9 cellular contexts compared by ENCODE assay signal in the genomic region with DNA sequence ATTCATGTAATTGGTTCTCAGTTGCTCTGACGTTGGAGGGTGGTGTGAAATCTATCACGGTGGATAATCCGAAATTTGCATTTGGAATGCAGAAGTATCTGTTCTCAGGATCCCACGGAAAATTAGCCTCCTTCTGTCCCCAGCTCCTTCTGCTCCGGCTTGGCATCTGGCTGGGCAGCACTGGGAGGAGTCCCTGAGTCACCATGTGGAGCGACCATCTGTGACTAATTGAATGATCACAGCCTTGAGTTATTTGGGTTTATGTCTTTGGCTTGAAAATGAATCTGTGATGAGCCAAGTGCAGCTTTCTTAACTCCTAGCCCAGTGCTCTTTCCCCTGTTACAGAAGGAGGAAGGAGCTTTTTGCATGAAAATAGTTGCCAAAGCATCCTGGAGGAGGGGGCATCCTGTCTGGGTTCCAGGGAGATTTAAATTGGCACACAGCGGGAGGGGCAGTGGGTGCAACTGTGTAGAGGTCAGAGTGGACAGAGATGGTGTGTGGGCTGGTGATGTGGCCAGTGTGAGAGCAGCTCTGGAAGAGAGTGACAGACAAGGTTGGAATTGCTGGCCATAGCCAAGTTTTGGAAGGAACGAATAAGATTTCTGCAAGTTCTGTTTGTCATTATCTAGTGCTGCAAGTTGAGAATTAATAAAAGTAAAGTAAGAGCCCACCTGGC.
DNase-seq lines count a peak whose midpoint lies in the region; ATAC-seq lines count a peak whose summit lies in the region.
"Had no signal": no experiment of that assay in that cellular context is flagged by ENCODE, and none has a peak within 500 bp of the region (broad histone marks: within the 10 kb centered on the region; RNA-seq: fewer than 3 reads in every experiment).

No MANE protein-coding gene starts in this region.

- no peak for ATAC-seq in HG03460 (IDR thresholded peaks at IDR 0.05; ENCODE audit: unreplicated experiment)
- no peak for ATAC-seq in HG03439 (IDR thresholded peaks at IDR 0.05; ENCODE audit: unreplicated experiment)

- in situ Hi-C loops in Caki2 (cut with HindIII; ENCODE audit: low pct_unique_long_range_greater_than_20kb, low sequenced_read_pairs): no loop called here

- DNase-seq in Caki2 (ENCODE audit: low read depth) (peak; percentile 59), NCI-H1694 (lab: John Stamatoyannopoulos, UW) (peak; percentile 40), cerebellum (ENCODE audit: low spot score) (peak; percentile 42), medulla oblongata (ENCODE audit: extremely low spot score) (peak; percentile 32), T-helper 1 cell (no peak)
- no peak for DNase-seq in activated CD8-positive, alpha-beta memory T cell treated with anti-CD3 and anti-CD28 coated beads, Interleukin-2, amount 50 U/mL, for 48 hours
- DNase-seq: MV-4-11 had no signal

Comparison
In these comparisons a context has a peak if more than half of its experiments do, and no peak if none do; other contexts are left out.
1. DNase-seq: peak in Caki2 (single experiment), NCI-H1694 (single experiment), cerebellum (single experiment) and medulla oblongata (single experiment); none in activated CD8-positive, alpha-beta memory T cell treated with anti-CD3 and anti-CD28 coated beads, Interleukin-2, amount 50 U/mL, for 48 hours (single experiment) and T-helper 1 cell (0 of 5).